Comparison of ENCODE assay signal across 18 cellular contexts in the genomic region with DNA sequence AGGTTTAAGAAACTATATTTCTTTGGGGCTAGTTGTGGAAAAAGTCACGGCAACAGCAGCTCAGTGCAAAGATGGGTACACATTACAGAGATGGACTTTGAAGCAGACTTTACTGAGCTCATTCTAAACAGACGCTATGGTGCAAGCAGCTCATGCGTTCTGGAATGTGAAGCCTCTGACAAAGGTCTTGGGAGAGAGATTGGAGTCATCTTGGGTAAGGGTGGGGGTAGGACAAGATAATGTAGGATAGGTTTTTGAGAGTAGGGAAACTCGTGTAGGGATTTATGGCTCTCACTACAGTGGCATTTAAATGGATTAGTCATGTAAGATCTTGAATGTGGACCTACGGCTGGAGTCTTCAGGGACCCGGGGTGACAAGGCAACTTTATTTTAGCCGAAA. TPM values are rescaled to one million over a fixed set of nuclear protein-coding genes. Genes with fewer than 3 reads are reported as not detected.
A peak's percentile ranks its signal among the peaks of the same experiment; 100 is the strongest.
DNase-seq lines count a peak whose midpoint lies in the region; ATAC-seq and TF ChIP-seq lines count a peak whose summit lies in the region.
"Had no signal": no experiment of that assay in that cellular context is flagged by ENCODE, and none has a peak within 500 bp of the region (broad histone marks: within the 10 kb centered on the region; RNA-seq: fewer than 3 reads in every experiment).

No MANE protein-coding gene starts in this region.

- no peak overlapping the region for H3K4me3 Mint-ChIP-seq in neural progenitor cell
- no peak overlapping the region for H3K4me3 Mint-ChIP-seq in activated CD4-positive, alpha-beta T cell treated with anti-CD3 and anti-CD28 coated beads, Interleukin-2, amount 10 ng/mL, durations not matched to agents 24 days and 14 days
- H3K4me3 Mint-ChIP-seq: activated T-cell treated with anti-CD3 and anti-CD28 coated beads, Interleukin-2, amount 50 U/mL, for 24 hours had no signal

- H2AFZ ChIP-seq in neural progenitor cell (replicated peaks) = no peak overlapping the region

- no peak for TF ChIP-seq CTCF in fibroblast of pulmonary artery (IDR thresholded peaks at IDR 0.05; ENCODE audit: low read length, missing control alignments)
- no peak for TF ChIP-seq CTCF in neural progenitor cell (IDR thresholded peaks at IDR 0.05)

- no peaks in the 10 kb centered on the region for H3K9me3 Mint-ChIP-seq in neural progenitor cell
- peaks cover 11% of the 10 kb centered on the region for H3K9me3 Mint-ChIP-seq in activated CD4-positive, alpha-beta T cell treated with anti-CD3 and anti-CD28 coated beads, Interleukin-2, amount 10 ng/mL, durations not matched to agents 24 days and 14 days
- H3K9me3 Mint-ChIP-seq: activated T-cell treated with anti-CD3 and anti-CD28 coated beads, Interleukin-2, amount 50 U/mL, for 24 hours had no signal

- no peaks in the 10 kb centered on the region for H4K20me1 ChIP-seq in neural progenitor cell (ENCODE audit: low read depth)

- H3F3A ChIP-seq in neural progenitor cell (ENCODE audit: low read depth) = no peaks in the 10 kb centered on the region

- ATAC-seq in left lobe of liver (no peak), GM21390 (IDR thresholded peaks at IDR 0.05; ENCODE audit: unreplicated experiment) (no peak)
- ATAC-seq: K562 had no signal

- H3K27ac Mint-ChIP-seq in neural progenitor cell = peak overlapping the region; percentile 39
- no peak overlapping the region for H3K27ac Mint-ChIP-seq in activated CD4-positive, alpha-beta T cell treated with anti-CD3 and anti-CD28 coated beads, Interleukin-2, amount 10 ng/mL, durations not matched to agents 24 days and 14 days
- H3K27ac Mint-ChIP-seq: activated T-cell treated with anti-CD3 and anti-CD28 coated beads, Interleukin-2, amount 50 U/mL, for 24 hours had no signal

- no peaks in the 10 kb centered on the region for H3K36me3 Mint-ChIP-seq in neural progenitor cell
- H3K36me3 Mint-ChIP-seq in activated CD4-positive, alpha-beta T cell treated with anti-CD3 and anti-CD28 coated beads, Interleukin-2, amount 10 ng/mL, durations not matched to agents 24 days and 14 days (ENCODE audit: low read depth) = peaks cover 6% of the 10 kb centered on the region

- no peak overlapping the region for H3K27ac ChIP-seq in neural progenitor cell

- H3K4me3 ChIP-seq in fibroblast of pulmonary artery (replicated peaks; ENCODE audit: low read depth, low read length) (no peak overlapping the region), neural progenitor cell (no peak overlapping the region)
- H3K4me3 ChIP-seq: K562 had no signal

- peaks cover 11% of the 10 kb centered on the region for H3K27me3 Mint-ChIP-seq in neural progenitor cell (ENCODE audit: insufficient read depth, low read depth)
- peaks cover 23% of the 10 kb centered on the region for H3K27me3 Mint-ChIP-seq in activated CD4-positive, alpha-beta T cell treated with anti-CD3 and anti-CD28 coated beads, Interleukin-2, amount 10 ng/mL, durations not matched to agents 24 days and 14 days

- no peaks in the 10 kb centered on the region for H3K27me3 ChIP-seq in neural progenitor cell

- no peaks in the 10 kb centered on the region for H3K79me2 ChIP-seq in neural progenitor cell (ENCODE audit: low read depth)

- DNase-seq in AG20443 (ENCODE audit: low spot score) = peak; percentile 78
- peak; percentile 50 for DNase-seq in NCI-H82 treated with DMSO at 0.1 percent for 48 hours (lab: John Stamatoyannopoulos, UW; ENCODE audit: unreplicated experiment)
- peak; percentile 35 for DNase-seq in fibroblast of pulmonary artery (ENCODE audit: low read depth)
- DNase-seq in neural progenitor cell (ENCODE audit: low spot score) = no peak
- no peak for DNase-seq in left lobe of liver (ENCODE audit: low spot score)
- DNase-seq in cerebellum (ENCODE audit: low spot score) = no peak
- no peak for DNase-seq in activated CD4-positive, alpha-beta T cell treated with anti-CD3 and anti-CD28 coated beads, Interleukin-2, amount 10 ng/mL, durations not matched to agents 24 days and 14 days
- DNase-seq: activated CD4-positive, CD25-positive, alpha-beta regulatory T cell treated with anti-CD3 and anti-CD28 coated beads, Interleukin-2, amount 50 U/mL, for 72 hours; activated T-cell treated with anti-CD3 and anti-CD28 coated beads, Interleukin-2, amount 50 U/mL, for 24 hours; amygdala; C1 segment of cervical spinal cord; DMS79 treated with DMSO at 0.1 percent for 48 hours; midbrain; NCI-H1417; posterior cingulate gyrus had no signal

- H3K9me3 ChIP-seq in neural progenitor cell (ENCODE audit: low read depth) = no peaks in the 10 kb centered on the region

- H3K4me1 Mint-ChIP-seq in neural progenitor cell = peaks cover 36% of the 10 kb centered on the region
- peaks cover 33% of the 10 kb centered on the region for H3K4me1 Mint-ChIP-seq in activated CD4-positive, alpha-beta T cell treated with anti-CD3 and anti-CD28 coated beads, Interleukin-2, amount 10 ng/mL, durations not matched to agents 24 days and 14 days

- H3K4me1 ChIP-seq in neural progenitor cell = peaks cover 10% of the 10 kb centered on the region

- H3K36me3 ChIP-seq in neural progenitor cell = no peaks in the 10 kb centered on the region

- no peak overlapping the region for H3K4me2 ChIP-seq in neural progenitor cell

- no peak overlapping the region for H3K9ac ChIP-seq in neural progenitor cell

- intact Hi-C loops in activated CD4-positive, alpha-beta T cell treated with anti-CD3 and anti-CD28 coated beads, Interleukin-2, amount 10 ng/mL, durations not matched to agents 24 days and 14 days (cut with micrococcal nuclease) = no loop called here

RNA-seq across cellular contexts. Expression of a gene that starts 36.2 kb away (rescaled TPM):
- 5.7 and 10.7 TPM in 2 replicates for total RNA-seq in neural progenitor cell (ENCODE audit: low replicate concordance)
- 0.45 TPM for total RNA-seq in left lobe of liver
- total RNA-seq in cerebellum = 16.5 TPM
- 0.05 and 0.12 TPM in 2 replicates for total RNA-seq in activated CD4-positive, alpha-beta T cell treated with anti-CD3 and anti-CD28 coated beads, Interleukin-2, amount 10 ng/mL, durations not matched to agents 24 days and 14 days
- total RNA-seq: OCI-LY7 had no signal

Comparison
In these comparisons a context has a peak if more than half of its experiments do, and no peak if none do; other contexts are left out.
1. DNase-seq: peak in AG20443 (single experiment), NCI-H82 treated with DMSO at 0.1 percent for 48 hours (single experiment) and fibroblast of pulmonary artery (single experiment); none in neural progenitor cell (single experiment), left lobe of liver (single experiment), cerebellum (single experiment) and activated CD4-positive, alpha-beta T cell treated with anti-CD3 and anti-CD28 coated beads, Interleukin-2, amount 10 ng/mL, durations not matched to agents 24 days and 14 days (single experiment).